ENCODE assay signal across 1 cellular context in genomic region chr16:364595-365491, GRCh38.
TF ChIP-seq lines count a peak whose summit lies in the region.

No MANE protein-coding gene starts in this region.

TF ChIP-seq in HepG2, 621 proteins besides CTCF, POLR2A, EP300 and RAD21 (continued from another document and continues in another):
- TF ChIP-seq ZBTB43 (CRISPR knock-in tag; conservative IDR thresholded peaks at IDR 0.05) (no peak), ZNF724P (CRISPR knock-in tag; IDR thresholded peaks at IDR 0.05; ENCODE audit: borderline replicate concordance) (0 out of 2 replicates have a peak, but pooled peaks have one; percentile 63), E2F2 (CRISPR knock-in tag; IDR thresholded peaks at IDR 0.05; ENCODE audit: borderline replicate concordance) (no peak), NFKB2 (CRISPR knock-in tag; IDR thresholded peaks at IDR 0.05; ENCODE audit: borderline replicate concordance) (no peak), SALL1 (CRISPR knock-in tag; IDR thresholded peaks at IDR 0.05) (peak; percentile 39; the same call in 1 of the 2 replicates), MAX (IDR thresholded peaks at IDR 0.05) (peak; percentile 77; the same call in 1 of the 2 replicates), SAP130 (CRISPR knock-in tag; IDR thresholded peaks at IDR 0.05; ENCODE audit: low read depth) (peak; percentile 20; the same call in 1 of the 2 replicates), ZGPAT (CRISPR knock-in tag; IDR thresholded peaks at IDR 0.05) (0 out of 2 replicates have a peak, but pooled peaks have one; percentile 21), ZBTB49 (CRISPR knock-in tag; IDR thresholded peaks at IDR 0.05; ENCODE audit: borderline replicate concordance) (no peak), ZNF205 (CRISPR knock-in tag; IDR thresholded peaks at IDR 0.05) (0 out of 2 replicates have a peak, but pooled peaks have one; percentile 36), NCOA2 (CRISPR knock-in tag; IDR thresholded peaks at IDR 0.05) (no peak), ELF1 (CRISPR knock-in tag; IDR thresholded peaks at IDR 0.05) (no peak), MTA1 (CRISPR knock-in tag; IDR thresholded peaks at IDR 0.05; ENCODE audit: borderline replicate concordance) (peak; percentile 40; the same call in 1 of the 2 replicates), KDM2A (CRISPR knock-in tag; IDR thresholded peaks at IDR 0.05; ENCODE audit: borderline replicate concordance, low read depth) (peak; percentile 35; the same call in 1 of the 2 replicates), XRCC5 (optimal IDR thresholded peaks at IDR 0.05; ENCODE audit: low read length) (peak; percentile 26), AKAP8 (CRISPR knock-in tag; IDR thresholded peaks at IDR 0.05) (peak; percentile 71; the same call in 1 of the 2 replicates), POLR2AphosphoS5 (IDR thresholded peaks at IDR 0.05; ENCODE audit: low read depth, low read length) (peak; percentile 25; the same call in 1 of the 2 replicates), TFAP4 (IDR thresholded peaks at IDR 0.05; ENCODE audit: borderline replicate concordance, low read depth) (peak; percentile 41; the same call in 1 of the 2 replicates), BRCA1 (CRISPR knock-in tag; IDR thresholded peaks at IDR 0.05) (no peak), POGK (CRISPR knock-in tag; conservative IDR thresholded peaks at IDR 0.05) (0 out of 2 replicates have a peak, but pooled peaks have one; percentile 36), BHLHE40 (IDR thresholded peaks at IDR 0.05; ENCODE audit: low read length) (peak; percentile 73), TEAD3 (CRISPR knock-in tag; optimal IDR thresholded peaks at IDR 0.05; ENCODE audit: borderline replicate concordance) (peak; percentile 23), CHCHD3 (CRISPR knock-in tag; IDR thresholded peaks at IDR 0.05) (no peak), PHF21A (CRISPR knock-in tag; IDR thresholded peaks at IDR 0.05) (no peak), MIER2 (CRISPR knock-in tag; IDR thresholded peaks at IDR 0.05) (no peak), HMGXB4 (CRISPR knock-in tag; IDR thresholded peaks at IDR 0.05; ENCODE audit: borderline replicate concordance in 1 of 2, low read depth in 1 of 2) (0 out of 4 replicates have a peak, but pooled peaks of 1 of the 2 experiments have one; percentile 26), PAXIP1 (CRISPR knock-in tag; conservative IDR thresholded peaks at IDR 0.05) (0 out of 2 replicates have a peak, but pooled peaks have one; percentile 14), ZSCAN21 (CRISPR knock-in tag; IDR thresholded peaks at IDR 0.05; ENCODE audit: borderline replicate concordance) (peak; percentile 50; the same call in 1 of the 2 replicates), ZNF687 (CRISPR knock-in tag; IDR thresholded peaks at IDR 0.05) (peak; percentile 93), ZNF460 (CRISPR knock-in tag; IDR thresholded peaks at IDR 0.05; ENCODE audit: borderline replicate concordance) (peak; percentile 84; the same call in 1 of the 2 replicates), LCORL (IDR thresholded peaks at IDR 0.05) (no peak), LCORL (CRISPR knock-in tag; IDR thresholded peaks at IDR 0.05) (0 out of 2 replicates have a peak, but pooled peaks have one; percentile 19), MAFK (conservative IDR thresholded peaks at IDR 0.05 in 1 of 2, IDR thresholded peaks at IDR 0.05 in 1 of 2; ENCODE audit: low read length in 2 of 2) (no peak), ZNF24 (IDR thresholded peaks at IDR 0.05) (no peak)
